ENCODE assay signal across 23 cellular contexts in genomic region chr2:18046017-18046416, GRCh38.
"Had no signal": no experiment of that assay in that cellular context is flagged by ENCODE, and none has a peak within 500 bp of the region (broad histone marks: within the 10 kb centered on the region; RNA-seq: fewer than 3 reads in every experiment).

No MANE protein-coding gene starts in this region.

- H3K27ac ChIP-seq: coronary artery, esophagus squamous epithelium, neutrophil, pancreas, right lobe of liver, suprapubic skin, transverse colon, vagina had no signal

- H3K4me1 ChIP-seq: pancreas, right lobe of liver, transverse colon had no signal

- H3K4me1 Mint-ChIP-seq: immature natural killer cell; natural killer cell; stimulated activated naive CD8-positive, alpha-beta T cell treated with anti-CD3 and anti-CD28 coated beads, Interleukin-15, amount 100 ng/mL, for 72 hours had no signal

- H3K4me2 ChIP-seq: smooth muscle cell had no signal

- H3K36me3 ChIP-seq: esophagus squamous epithelium, neutrophil, pancreas, right lobe of liver, suprapubic skin, transverse colon, vagina had no signal

- H3K9me3 ChIP-seq: esophagus squamous epithelium, neutrophil, pancreas, right lobe of liver, suprapubic skin, transverse colon, vagina had no signal

- H3K27me3 ChIP-seq: neutrophil, pancreas, right lobe of liver, suprapubic skin, transverse colon, vagina had no signal

- H3K4me3 Mint-ChIP-seq: effector memory CD8-positive, alpha-beta T cell; immature natural killer cell; natural killer cell; stimulated activated naive CD8-positive, alpha-beta T cell treated with anti-CD3 and anti-CD28 coated beads, Interleukin-15, amount 100 ng/mL, for 72 hours had no signal

- H3K36me3 Mint-ChIP-seq: immature natural killer cell, natural killer cell had no signal

- ATAC-seq: effector memory CD8-positive, alpha-beta T cell; natural killer cell; stimulated activated naive CD8-positive, alpha-beta T cell treated with anti-CD3 and anti-CD28 coated beads, Interleukin-15, amount 100 ng/mL, for 72 hours had no signal

- H3K27me3 Mint-ChIP-seq: stimulated activated naive CD8-positive, alpha-beta T cell treated with anti-CD3 and anti-CD28 coated beads, Interleukin-15, amount 100 ng/mL, for 72 hours had no signal

- H3K4me3 ChIP-seq: coronary artery, esophagus squamous epithelium, lung, pancreas, right lobe of liver, smooth muscle cell, suprapubic skin, transverse colon, vagina had no signal

- DNase-seq: effector memory CD8-positive, alpha-beta T cell; erythroblast; esophagus squamous epithelium; foreskin melanocyte; immature natural killer cell; islet precursor cell; kidney glomerular epithelial cell; natural killer cell; right lobe of liver; stimulated activated CD4-positive, alpha-beta T cell treated with anti-CD3 and anti-CD28 coated beads, Interleukin-12 subunit alpha, Interleukin-12 subunit beta, amount 100 ng/mL, for 4 hours; stimulated activated CD4-positive, alpha-beta T cell treated with anti-CD3 and anti-CD28 coated beads, Interleukin-1b, Interleukin-23, amount 100 ng/mL, for 48 hours; stimulated activated CD4-positive, alpha-beta T cell treated with anti-CD3 and anti-CD28 coated beads, Interleukin-4, amount 100 ng/mL, for 1 hour; stimulated activated CD8-positive, alpha-beta memory T cell treated with anti-CD3 and anti-CD28 coated beads, Interleukin-4, amount 100 ng/mL, for 48 hours; stimulated activated naive CD4-positive, alpha-beta T cell; stimulated activated naive CD8-positive, alpha-beta T cell treated with anti-CD3 and anti-CD28 coated beads, Interleukin-15, amount 100 ng/mL, for 72 hours; transverse colon had no signal

- H3K27ac Mint-ChIP-seq: effector memory CD8-positive, alpha-beta T cell; immature natural killer cell; natural killer cell; stimulated activated naive CD8-positive, alpha-beta T cell treated with anti-CD3 and anti-CD28 coated beads, Interleukin-15, amount 100 ng/mL, for 72 hours had no signal
